Comparison of ENCODE assay signal across 8 cellular contexts in genomic region chr15:43440721-43441281, GRCh38. TPM values are rescaled to one million over a fixed set of nuclear protein-coding genes. Genes with fewer than 3 reads are reported as not detected.
DNase-seq lines count a peak whose midpoint lies in the region; ATAC-seq and TF ChIP-seq lines count a peak whose summit lies in the region.

No MANE protein-coding gene starts in this region.

- no peaks in the 10 kb centered on the region for H4K20me1 ChIP-seq in OCI-LY7 (ENCODE audit: insufficient read depth, low read length)

- POLR2A ChIA-PET in OCI-LY7 (lab: Charles Lee): interaction anchor here (0.6 to 1.4 kb wide), 2 partner anchors 14 to 27 kb away, joined by 3 read pairs; no protein-coding TSS in a partner anchor

- TF ChIP-seq CTCF in OCI-LY7 (conservative IDR thresholded peaks at IDR 0.05; ENCODE audit: low read length): peak; percentile 54
- TF ChIP-seq CTCF in ascending aorta (IDR thresholded peaks at IDR 0.05): peak; percentile 40 to 65 (median 58)

- H3K36me3 ChIP-seq in OCI-LY7 (ENCODE audit: insufficient read depth, low read length): peaks cover 75% of the 10 kb centered on the region
- H3K36me3 ChIP-seq in ascending aorta: peaks cover 17 to 28% of the 10 kb centered on the region in 2 donors

- CTCF ChIA-PET in OCI-LY7 (lab: Charles Lee; ENCODE audit: unreplicated experiment): no interaction called here

- H3K27ac ChIP-seq in OCI-LY7 (ENCODE audit: low read depth, low read length, poor library complexity, severe bottlenecking) (no peak overlapping the region), ascending aorta (peak overlapping the region; percentile 68 to 70)

- H2AFZ ChIP-seq in OCI-LY7 (ENCODE audit: low read length): no peak overlapping the region

- no peak overlapping the region for H3K4me2 ChIP-seq in OCI-LY7 (ENCODE audit: low read length)

- ATAC-seq in sciatic nerve (peak; percentile 98), HG03520 (IDR thresholded peaks at IDR 0.05; ENCODE audit: unreplicated experiment) (no peak)

- no peaks in the 10 kb centered on the region for H3K4me1 ChIP-seq in OCI-LY7 (ENCODE audit: insufficient read depth, low read length, poor library complexity, severe bottlenecking)
- peaks cover 0 to 9% of the 10 kb centered on the region in 2 donors for H3K4me1 ChIP-seq in ascending aorta

- no TSS peak for BruUV-seq in OCI-LY7 (replicated peaks; lab: Mats Ljungman, UMichigan)

- H3K27me3 ChIP-seq in ascending aorta: no peaks in the 10 kb centered on the region

- no peaks in the 10 kb centered on the region for H3K9me3 ChIP-seq in OCI-LY7 (ENCODE audit: low read length)
- H3K9me3 ChIP-seq in ascending aorta: no peaks in the 10 kb centered on the region

- no peak overlapping the region for H3K4me3 ChIP-seq in OCI-LY7 (ENCODE audit: low read depth, low read length, poor library complexity, severe bottlenecking)
- no peak overlapping the region for H3K4me3 ChIP-seq in ascending aorta

- DNase-seq in NCI-H1105 treated with DMSO at 0.1 percent for 48 hours (lab: John Stamatoyannopoulos, UW): peak; percentile 4
- DNase-seq in NCI-H1105 (lab: John Stamatoyannopoulos, UW): no peak
- peak; percentile 24 for DNase-seq in HK-2 (ENCODE audit: unreplicated experiment)
- DNase-seq in OCI-LY7 (ENCODE audit: low spot score): peak; percentile 40
- DNase-seq in ascending aorta (ENCODE audit: low spot score in 2 of 2): peak; percentile 11 to 76
- DNase-seq in hepatic stellate cell (ENCODE audit: low spot score): peak; percentile 83
- DNase-seq in sciatic nerve (ENCODE audit: low spot score): no peak

- H3K79me2 ChIP-seq in OCI-LY7 (ENCODE audit: insufficient read depth, low read depth, low read length): no peaks in the 10 kb centered on the region

- intact Hi-C loops in OCI-LY7 (cut with micrococcal nuclease; ENCODE audit: unreplicated experiment) (no loop called here), ascending aorta (cut with DNase I) (loop anchor here (2.0 kb wide), 1 partner anchor 70 kb away; no protein-coding TSS in a partner anchor), sciatic nerve (cut with DNase I) (no loop called here)

- H3K9me2 ChIP-seq in OCI-LY7 (ENCODE audit: insufficient read depth, low read length): no peaks in the 10 kb centered on the region

RNA-seq across cellular contexts. Expression of gene TP53BP1, which starts 52.2 kb away (rescaled TPM):
- 69.3 and 88.1 TPM in 2 replicates for total RNA-seq in OCI-LY7 (2014; rRNA removed; shearing (Covaris generic))
- total RNA-seq in OCI-LY7 (2022): 51.8 and 55.1 TPM in 2 replicates
- 34.6 TPM for total RNA-seq in ascending aorta
- 60.6 TPM for total RNA-seq in sciatic nerve

Comparison
In these comparisons a context has a peak if more than half of its experiments do, and no peak if none do; other contexts are left out.
1. DNase-seq: peak in NCI-H1105 treated with DMSO at 0.1 percent for 48 hours (single experiment), HK-2 (single experiment), OCI-LY7 (single experiment), ascending aorta (2 of 2) and hepatic stellate cell (single experiment); none in NCI-H1105 (single experiment) and sciatic nerve (single experiment).